ENCODE assay signal across 20 cellular contexts in the genomic region with DNA sequence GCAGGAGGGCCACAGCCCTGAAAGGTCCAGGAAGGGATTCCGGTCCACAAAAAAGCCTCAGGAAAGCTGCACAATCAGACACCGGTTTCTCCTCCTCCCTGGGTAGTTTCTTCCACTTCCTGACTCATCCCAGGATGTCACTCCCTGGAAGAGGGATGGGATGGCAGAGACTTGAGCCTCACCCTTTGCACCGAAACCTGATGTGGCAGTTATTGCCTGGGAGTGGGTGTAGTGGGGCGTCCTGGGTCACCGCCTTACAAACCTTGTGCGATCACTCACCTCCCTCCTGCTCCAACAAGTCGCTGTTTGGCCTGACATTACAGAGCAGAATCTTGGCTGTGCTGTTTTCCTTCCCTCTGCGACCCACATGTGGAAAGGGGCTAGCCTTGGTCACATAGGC.
DNase-seq lines count a peak whose midpoint lies in the region; ATAC-seq and TF ChIP-seq lines count a peak whose summit lies in the region.
"Had no signal": no experiment of that assay in that cellular context is flagged by ENCODE, and none has a peak within 500 bp of the region (broad histone marks: within the 10 kb centered on the region; RNA-seq: fewer than 3 reads in every experiment).

No MANE protein-coding gene starts in this region.

- TF ChIP-seq CTCF in HEK293 (tag by site-specific recombination; IDR thresholded peaks at IDR 0.05), result no peak
- no peak for TF ChIP-seq CTCF in nephron progenitor cell (IDR thresholded peaks at IDR 0.05)

- no peaks in the 10 kb centered on the region for H3K9me3 Mint-ChIP-seq in nephron progenitor cell
- H3K9me3 Mint-ChIP-seq: CD8-positive, alpha-beta memory T cell had no signal

- no peak overlapping the region for H3K4me3 Mint-ChIP-seq in nephron progenitor cell
- H3K4me3 Mint-ChIP-seq: CD8-positive, alpha-beta memory T cell had no signal

- H3K4me1 Mint-ChIP-seq in nephron progenitor cell, result peaks cover 58% of the 10 kb centered on the region
- H3K4me1 Mint-ChIP-seq: CD8-positive, alpha-beta memory T cell had no signal

- POLR2A ChIA-PET in HEK293 (lab: Yijun Ruan, JAX), result no interaction called here

- no peaks in the 10 kb centered on the region for H3K27me3 Mint-ChIP-seq in nephron progenitor cell (ENCODE audit: low read depth, poor library complexity)

- DNase-seq in A172 (ENCODE audit: low spot score) (peak; percentile 18), epithelial cell of prostate (ENCODE audit: low read depth, low spot score) (peak; percentile 72), nephron progenitor cell (peak; percentile 40), NCI-H1417 treated with DMSO at 0.1 percent for 48 hours (lab: John Stamatoyannopoulos, UW) (no peak), NAMALWA (ENCODE audit: low spot score) (no peak)
- DNase-seq in activated effector memory CD4-positive, alpha-beta T cell treated with anti-CD3 and anti-CD28 coated beads, Interleukin-2, amount 50 U/mL, for 16 hours, result no peak
- DNase-seq: CD8-positive, alpha-beta memory T cell; DMS79 treated with DMSO at 0.1 percent for 48 hours; H7; Karpas-422; MM.1S; NCI-H1105 treated with DMSO at 0.1 percent for 48 hours; NCI-H187 treated with DMSO at 0.1 percent for 48 hours; NCI-H69; NK-92 treated with Interleukin-12 subunit alpha and Interleukin-12 subunit beta, amount 100 ng/mL, for 24 hours; RPMI8226 had no signal

- no peaks in the 10 kb centered on the region for H3K36me3 Mint-ChIP-seq in nephron progenitor cell (ENCODE audit: low read depth)
- H3K36me3 Mint-ChIP-seq: CD8-positive, alpha-beta memory T cell had no signal

- ATAC-seq in GM18907 (IDR thresholded peaks at IDR 0.05; ENCODE audit: unreplicated experiment), result no peak
- ATAC-seq: GM12878 had no signal

- CTCF ChIA-PET in HEK293 (lab: Yijun Ruan, JAX), result no interaction called here

- no peaks in the 10 kb centered on the region for H3K36me3 ChIP-seq in HEK293 (ENCODE audit: control insufficient read depth in 2 of 2, insufficient read depth in 1 of 2, low read length in 2 of 2)
- H3K36me3 ChIP-seq: BLaER1 treated with 17β-estradiol and CSF1 and Interleukin-3, amounts not matched to agents 10 nM and 100 nM had no signal

- H3K27ac ChIP-seq in HEK293 (ENCODE audit: extremely low read depth, low read depth, low read length) (no peak overlapping the region), epithelial cell of prostate (peak overlapping the region; percentile 64)
- H3K27ac ChIP-seq: BLaER1 treated with 17β-estradiol and CSF1 and Interleukin-3, amounts not matched to agents 10 nM and 100 nM had no signal

- H3K4me1 ChIP-seq in HEK293 (ENCODE audit: control insufficient read depth, insufficient read depth, low read length), result no peaks in the 10 kb centered on the region

- no peaks in the 10 kb centered on the region for H3K9me3 ChIP-seq in HEK293 (ENCODE audit: control insufficient read depth, insufficient read depth, low read depth, low read length)
- H3K9me3 ChIP-seq: BLaER1 treated with 17β-estradiol and CSF1 and Interleukin-3, amounts not matched to agents 10 nM and 100 nM had no signal

- peak overlapping the region; percentile 88 for H3K27ac Mint-ChIP-seq in nephron progenitor cell
- H3K27ac Mint-ChIP-seq: CD8-positive, alpha-beta memory T cell had no signal

- no peak overlapping the region for H3K4me3 ChIP-seq in HEK293 (ENCODE audit: low read depth, low read length)
- H3K4me3 ChIP-seq: BLaER1 treated with 17β-estradiol and CSF1 and Interleukin-3, amounts not matched to agents 10 nM and 100 nM; GM12878 had no signal

TF ChIP-seq in HEK293, 187 proteins besides CTCF, POLR2A, EP300 and RAD21:
- TF ChIP-seq ZFHX2 (tag by site-specific recombination; conservative IDR thresholded peaks at IDR 0.05) (0 out of 2 replicates have a peak, but pooled peaks have one; percentile 14), GLI2 (tag by site-specific recombination; IDR thresholded peaks at IDR 0.05; ENCODE audit: borderline replicate concordance, low read depth) (no peak)
- TF ChIP-seq, protein P1, sequence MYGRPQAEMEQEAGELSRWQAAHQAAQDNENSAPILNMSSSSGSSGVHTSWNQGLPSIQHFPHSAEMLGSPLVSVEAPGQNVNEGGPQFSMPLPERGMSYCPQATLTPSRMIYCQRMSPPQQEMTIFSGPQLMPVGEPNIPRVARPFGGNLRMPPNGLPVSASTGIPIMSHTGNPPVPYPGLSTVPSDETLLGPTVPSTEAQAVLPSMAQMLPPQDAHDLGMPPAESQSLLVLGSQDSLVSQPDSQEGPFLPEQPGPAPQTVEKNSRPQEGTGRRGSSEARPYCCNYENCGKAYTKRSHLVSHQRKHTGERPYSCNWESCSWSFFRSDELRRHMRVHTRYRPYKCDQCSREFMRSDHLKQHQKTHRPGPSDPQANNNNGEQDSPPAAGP (tag by site-specific recombination; IDR thresholded peaks at IDR 0.05), result 0 out of 2 replicates have a peak, but pooled peaks have one; percentile 18

Comparison
In these comparisons a context has a peak if more than half of its experiments do, and no peak if none do; other contexts are left out.
1. DNase-seq: peak in A172 (single experiment), epithelial cell of prostate (single experiment) and nephron progenitor cell (single experiment); none in activated effector memory CD4-positive, alpha-beta T cell treated with anti-CD3 and anti-CD28 coated beads, Interleukin-2, amount 50 U/mL, for 16 hours (single experiment), NCI-H1417 treated with DMSO at 0.1 percent for 48 hours (single experiment) and NAMALWA (single experiment).